18 cellular contexts compared by ENCODE assay signal in genomic region chr14:37422748-37423147, GRCh38.
"Had no signal": no experiment of that assay in that cellular context is flagged by ENCODE, and none has a peak within 500 bp of the region (broad histone marks: within the 10 kb centered on the region; RNA-seq: fewer than 3 reads in every experiment).

No MANE protein-coding gene starts in this region.

- H3K9me3 ChIP-seq: left ventricle myocardium inferior, lower lobe of right lung, psoas muscle, spleen, suprapubic skin, transverse colon, upper lobe of right lung, vagina had no signal

- H3K4me1 Mint-ChIP-seq: neural crest cell; stimulated activated naive B cell treated with anti-CD40 and anti-IgM and Interleukin-4, amounts not matched to agents 10 μg/mL and 1 μg/mL and 100 μg/mL, for 72 hours had no signal

- H3K27ac ChIP-seq: dorsolateral prefrontal cortex, left ventricle myocardium inferior, lower lobe of right lung, psoas muscle, skin epidermis, spleen, suprapubic skin, upper lobe of right lung, vagina had no signal

- H3K27me3 Mint-ChIP-seq: natural killer cell treated with Interleukin-12 subunit alpha and Interleukin-12 subunit beta and Interleukin-15 and Interleukin-18, amount 100 ng/mL, for 72 hours; stimulated activated naive B cell treated with anti-CD40 and anti-IgM and Interleukin-4, amounts not matched to agents 10 μg/mL and 1 μg/mL and 100 μg/mL, for 72 hours; stimulated activated naive CD8-positive, alpha-beta T cell treated with anti-CD3 and anti-CD28 coated beads, Interleukin-15, Interleukin-2, amounts not matched to agents 100 ng/mL and 50 ng/mL, for 24 hours had no signal

- H3K27ac Mint-ChIP-seq: natural killer cell treated with Interleukin-12 subunit alpha and Interleukin-12 subunit beta and Interleukin-15 and Interleukin-18, amount 100 ng/mL, for 72 hours; stimulated activated naive B cell treated with anti-CD40 and anti-IgM and Interleukin-4, amounts not matched to agents 10 μg/mL and 1 μg/mL and 100 μg/mL, for 72 hours; stimulated activated naive CD8-positive, alpha-beta T cell treated with anti-CD3 and anti-CD28 coated beads, Interleukin-15, Interleukin-2, amounts not matched to agents 100 ng/mL and 50 ng/mL, for 24 hours had no signal

- H3K4me3 ChIP-seq: dorsolateral prefrontal cortex, left ventricle myocardium inferior, lower lobe of right lung, psoas muscle, skin epidermis, spleen, suprapubic skin, transverse colon, upper lobe of right lung, vagina had no signal

- H3K4me3 Mint-ChIP-seq: natural killer cell treated with Interleukin-12 subunit alpha and Interleukin-12 subunit beta and Interleukin-15 and Interleukin-18, amount 100 ng/mL, for 72 hours; neural crest cell; stimulated activated naive B cell treated with anti-CD40 and anti-IgM and Interleukin-4, amounts not matched to agents 10 μg/mL and 1 μg/mL and 100 μg/mL, for 72 hours; stimulated activated naive CD8-positive, alpha-beta T cell treated with anti-CD3 and anti-CD28 coated beads, Interleukin-15, Interleukin-2, amounts not matched to agents 100 ng/mL and 50 ng/mL, for 24 hours had no signal

- H3K27me3 ChIP-seq: dorsolateral prefrontal cortex, spleen, suprapubic skin, transverse colon, upper lobe of right lung, vagina had no signal

- H3K4me1 ChIP-seq: left ventricle myocardium inferior, lower lobe of right lung, psoas muscle, spleen, suprapubic skin, upper lobe of right lung, vagina had no signal

- H3K36me3 Mint-ChIP-seq: natural killer cell treated with Interleukin-12 subunit alpha and Interleukin-12 subunit beta and Interleukin-15 and Interleukin-18, amount 100 ng/mL, for 72 hours; stimulated activated naive B cell treated with anti-CD40 and anti-IgM and Interleukin-4, amounts not matched to agents 10 μg/mL and 1 μg/mL and 100 μg/mL, for 72 hours had no signal

- DNase-seq: dorsolateral prefrontal cortex; effector CD4-positive, alpha-beta T cell; left cardiac atrium; left ventricle myocardium inferior; lower lobe of right lung; psoas muscle; right cardiac atrium; spleen; stimulated activated CD4-positive, alpha-beta T cell treated with anti-CD3 and anti-CD28 coated beads, Interleukin-2, amount 100 ng/mL, for 48 hours; stimulated activated naive B cell treated with anti-CD40 and anti-IgM and Interleukin-4, amounts not matched to agents 10 μg/mL and 1 μg/mL and 100 μg/mL, for 72 hours; transverse colon; upper lobe of right lung had no signal

- ATAC-seq: left cardiac atrium; lower lobe of right lung; natural killer cell treated with Interleukin-12 subunit alpha and Interleukin-12 subunit beta and Interleukin-15 and Interleukin-18, amount 100 ng/mL, for 72 hours; psoas muscle; right cardiac atrium; stimulated activated naive B cell treated with anti-CD40 and anti-IgM and Interleukin-4, amounts not matched to agents 10 μg/mL and 1 μg/mL and 100 μg/mL, for 72 hours; upper lobe of right lung had no signal

- H3K9me3 Mint-ChIP-seq: neural crest cell; stimulated activated naive B cell treated with anti-CD40 and anti-IgM and Interleukin-4, amounts not matched to agents 10 μg/mL and 1 μg/mL and 100 μg/mL, for 72 hours; stimulated activated naive CD8-positive, alpha-beta T cell treated with anti-CD3 and anti-CD28 coated beads, Interleukin-15, Interleukin-2, amounts not matched to agents 100 ng/mL and 50 ng/mL, for 24 hours had no signal

- H3K36me3 ChIP-seq: left ventricle myocardium inferior, lower lobe of right lung, spleen, suprapubic skin, transverse colon, upper lobe of right lung, vagina had no signal
